ENCODE assay signal across 9 cellular contexts in the genomic region with DNA sequence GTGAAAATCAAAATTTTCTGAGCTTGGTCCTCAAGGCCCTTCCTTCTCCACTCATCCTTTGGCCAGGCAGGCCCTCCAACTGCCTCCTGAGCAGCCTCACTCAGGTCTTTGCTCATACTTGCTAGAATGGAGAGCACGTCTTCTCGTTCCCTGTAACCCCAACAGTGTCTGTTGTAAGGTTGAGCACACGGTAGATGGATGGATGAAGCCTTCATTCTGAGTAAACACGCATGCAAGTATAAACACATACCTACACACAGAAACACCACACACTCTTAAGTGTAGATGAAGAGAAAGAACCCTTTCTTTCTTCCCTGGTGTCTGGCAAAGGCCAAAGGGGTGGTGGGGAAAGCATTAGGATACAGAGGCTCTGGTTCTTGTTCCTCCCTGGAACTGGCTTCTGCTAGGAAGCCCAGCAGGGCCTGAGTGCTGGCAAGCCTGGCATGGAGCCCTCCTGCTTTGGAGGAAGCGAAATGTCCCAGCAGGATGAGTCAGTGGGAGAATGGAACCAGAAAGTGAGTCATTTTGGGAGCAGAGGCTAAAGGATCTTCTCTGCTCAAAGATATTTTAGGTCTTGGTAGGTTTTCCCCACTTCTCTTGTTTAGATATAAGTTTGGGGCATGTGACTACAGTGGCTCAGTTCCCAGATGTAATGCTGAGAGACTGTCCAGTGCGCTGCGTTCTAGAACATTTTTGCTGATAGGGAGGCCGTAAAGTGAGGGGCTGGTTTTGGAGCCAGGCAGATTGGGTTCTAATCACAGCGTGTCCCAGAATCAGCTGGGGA.
DNase-seq lines count a peak whose midpoint lies in the region; ATAC-seq and TF ChIP-seq lines count a peak whose summit lies in the region.
"Had no signal": no experiment of that assay in that cellular context is flagged by ENCODE, and none has a peak within 500 bp of the region (broad histone marks: within the 10 kb centered on the region; RNA-seq: fewer than 3 reads in every experiment).

No MANE protein-coding gene starts in this region.

- TF ChIP-seq CTCF in body of pancreas (IDR thresholded peaks at IDR 0.05) (no peak), smooth muscle cell (IDR thresholded peaks at IDR 0.05; ENCODE audit: borderline replicate concordance, insufficient read depth, poor library complexity, severe bottlenecking) (no peak)

- WGBS in GM23248 (ENCODE audit: low coverage in 1 of 2, low lambda C conversion rate in 2 of 2, missing lambda C conversion rate in 2 of 2), 2 experiments: 34 to 37% methylated on average over 9 of the region's 9 CpGs
- WGBS in body of pancreas, 2 donors: 74 to 77% methylated on average over 9 of the region's 9 CpGs
- WGBS in smooth muscle cell (ENCODE audit: low lambda C conversion rate): 58% methylated on average over 9 of the region's 9 CpGs

- H3K36me3 ChIP-seq in GM23248 (ENCODE audit: low read depth) (no peaks in the 10 kb centered on the region), body of pancreas (replicated peaks in 1 of 2; ENCODE audit: insufficient read depth in 1 of 2, low read depth in 2 of 2) (no peaks in the 10 kb centered on the region), smooth muscle cell (ENCODE audit: low read depth) (no peaks in the 10 kb centered on the region)

- H3K9me2 ChIP-seq in GM23248 (ENCODE audit: insufficient read depth): no peaks in the 10 kb centered on the region

- H4K20me1 ChIP-seq in GM23248 (ENCODE audit: insufficient read depth) (no peaks in the 10 kb centered on the region), smooth muscle cell (ENCODE audit: low read depth) (no peaks in the 10 kb centered on the region)

- peak; percentile 99 for DNase-seq in GM23248
- peak; percentile 18 to 49 (median 31) for DNase-seq in body of pancreas
- peak; percentile 64 for DNase-seq in inferior parietal cortex (ENCODE audit: extremely low spot score)
- peak; percentile 17 for DNase-seq in smooth muscle cell (lab: John Stamatoyannopoulos, UW; ENCODE audit: unreplicated experiment)
- DNase-seq in activated CD4-positive, alpha-beta T cell treated with anti-CD3 and anti-CD28 coated beads for 48 hours: no peak
- DNase-seq in DMS153 treated with DMSO at 0.1 percent for 48 hours (lab: John Stamatoyannopoulos, UW; ENCODE audit: unreplicated experiment): no peak
- DNase-seq in NCI-H1105 (lab: John Stamatoyannopoulos, UW): no peak
- no peak for DNase-seq in stimulated activated naive CD4-positive, alpha-beta T cell (lab: John Stamatoyannopoulos, UW)
- DNase-seq: activated T-cell treated with anti-CD3 and anti-CD28 coated beads, Interleukin-2, amount 50 U/mL, for 72 hours had no signal

- H3K4me1 ChIP-seq in GM23248 (ENCODE audit: insufficient read depth) (peaks cover 49% of the 10 kb centered on the region), body of pancreas (no peaks in the 10 kb centered on the region), smooth muscle cell (ENCODE audit: low read depth) (peaks cover 13% of the 10 kb centered on the region)

- in situ Hi-C loops in GM23248 (cut with MboI): no loop called here

- H3K27me3 ChIP-seq in GM23248 (replicated peaks; ENCODE audit: insufficient read depth) (no peaks in the 10 kb centered on the region), body of pancreas (no peaks in the 10 kb centered on the region), smooth muscle cell (ENCODE audit: low read depth) (no peaks in the 10 kb centered on the region)

- TF ChIP-seq POLR2A in body of pancreas (IDR thresholded peaks at IDR 0.05): no peak

- ATAC-seq in body of pancreas: peak; percentile 57
- ATAC-seq: activated T-cell treated with anti-CD3 and anti-CD28 coated beads, Interleukin-2, amount 50 U/mL, for 72 hours had no signal

- H3K9me3 ChIP-seq in GM23248 (ENCODE audit: low read depth) (no peaks in the 10 kb centered on the region), body of pancreas (no peaks in the 10 kb centered on the region), smooth muscle cell (replicated peaks; ENCODE audit: low read depth) (no peaks in the 10 kb centered on the region)

- H3K4me2 ChIP-seq in GM23248 (ENCODE audit: unreplicated experiment) (peak overlapping the region; percentile 42), smooth muscle cell (peak overlapping the region; percentile 78)

- H2AFZ ChIP-seq in GM23248: no peak overlapping the region
- H2AFZ ChIP-seq in smooth muscle cell (ENCODE audit: low read depth): no peak overlapping the region

- peak overlapping the region; percentile 66 for H3K27ac ChIP-seq in GM23248
- H3K27ac ChIP-seq in body of pancreas: peak overlapping the region in 1 of 4 donors; percentile 13
- peak overlapping the region; percentile 74 for H3K27ac ChIP-seq in smooth muscle cell (ENCODE audit: low read depth)

- H3K4me3 ChIP-seq in GM23248 (no peak overlapping the region), body of pancreas (no peak overlapping the region), smooth muscle cell (no peak overlapping the region)

- peaks cover 37% of the 10 kb centered on the region for H3F3A ChIP-seq in GM23248 (ENCODE audit: insufficient read depth)
- H3F3A ChIP-seq in smooth muscle cell (ENCODE audit: low read depth): peaks cover 3% of the 10 kb centered on the region

- peak overlapping the region; percentile 51 for H3K9ac ChIP-seq in GM23248
- H3K9ac ChIP-seq in smooth muscle cell (ENCODE audit: low read depth): no peak overlapping the region

- H3K79me2 ChIP-seq in GM23248 (ENCODE audit: insufficient read depth) (peaks cover 38% of the 10 kb centered on the region), smooth muscle cell (ENCODE audit: low read depth) (no peaks in the 10 kb centered on the region)

- intact Hi-C loops in body of pancreas (cut with DNase I): no loop called here

Comparison
In these comparisons a context has a peak if more than half of its experiments do, and no peak if none do; other contexts are left out.
1. DNase-seq: peak in GM23248 (single experiment), body of pancreas (4 of 4), inferior parietal cortex (single experiment) and smooth muscle cell (single experiment); none in activated CD4-positive, alpha-beta T cell treated with anti-CD3 and anti-CD28 coated beads for 48 hours (single experiment), DMS153 treated with DMSO at 0.1 percent for 48 hours (single experiment), NCI-H1105 (single experiment) and stimulated activated naive CD4-positive, alpha-beta T cell (0 of 6).